8 cellular contexts compared by ENCODE assay signal in the genomic region with DNA sequence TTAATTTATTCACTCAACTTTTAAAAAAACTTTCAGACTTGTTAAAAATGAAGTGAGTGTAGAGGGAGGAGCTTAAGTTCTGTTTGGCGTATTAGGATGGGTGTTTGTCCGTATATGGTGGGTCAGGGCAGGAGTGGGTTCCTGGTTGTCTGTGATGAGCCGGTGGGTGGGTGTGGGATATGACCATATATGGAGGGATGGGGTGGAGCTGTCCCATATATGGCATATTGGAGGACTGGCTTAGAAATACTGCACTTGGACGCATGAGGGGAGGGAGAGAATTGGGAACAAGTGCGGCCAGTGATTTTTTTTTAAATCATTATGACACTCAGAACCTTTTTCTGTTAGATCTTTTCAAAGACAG. TPM values are rescaled to one million over a fixed set of nuclear protein-coding genes. Genes with fewer than 3 reads are reported as not detected.
A peak's percentile ranks its signal among the peaks of the same experiment; 100 is the strongest.
DNase-seq lines count a peak whose midpoint lies in the region; ATAC-seq and FAIRE-seq lines count a peak whose summit lies in the region.

No MANE protein-coding gene starts in this region.

- no peak overlapping the region for H2BK15ac ChIP-seq in neuronal stem cell (ENCODE audit: low read length)

- peaks cover 24% of the 10 kb centered on the region for H3K36me3 Mint-ChIP-seq in activated naive CD4-positive, alpha-beta T cell treated with anti-CD3 and anti-CD28 coated beads for 36 hours (ENCODE audit: low read depth)

- H2AFZ ChIP-seq in neuronal stem cell (ENCODE audit: low read length): peak overlapping the region; percentile 73

- peak; percentile 63 for FAIRE-seq in frontal cortex (lab: Jason Lieb, UNC)

- no peak overlapping the region for H3K18ac ChIP-seq in neuronal stem cell (ENCODE audit: low read length)

- no peak overlapping the region for H2AK5ac ChIP-seq in neuronal stem cell (ENCODE audit: low read depth, low read length)

- no peak overlapping the region for H4K91ac ChIP-seq in neuronal stem cell (ENCODE audit: low read depth, low read length, poor library complexity)

- no peak overlapping the region for H3K23ac ChIP-seq in neuronal stem cell (ENCODE audit: low read depth, low read length, poor library complexity)

- no peak overlapping the region for H2BK120ac ChIP-seq in neuronal stem cell (ENCODE audit: low read depth, low read length)

- H3K4me3 Mint-ChIP-seq in activated naive CD4-positive, alpha-beta T cell treated with anti-CD3 and anti-CD28 coated beads for 36 hours: peak overlapping the region; percentile 92

- no CpG with 5 or more reads among the region's 5 CpGs for WGBS in neuronal stem cell (ENCODE audit: extremely low coverage in 2 of 2, insufficient read length in 2 of 2, insufficient replicate concordance in 1 of 2), 2 donors

- peak overlapping the region; percentile 69 for H3K4me2 ChIP-seq in neuronal stem cell (ENCODE audit: insufficient read depth, low read length, poor library complexity, severe bottlenecking)

- no peak overlapping the region for H2BK12ac ChIP-seq in neuronal stem cell (ENCODE audit: low read length)

- H3K9me3 ChIP-seq in SJCRH30 (replicated peaks): peaks cover 14% of the 10 kb centered on the region
- peaks cover 0 to 22% of the 10 kb centered on the region in 2 donors for H3K9me3 ChIP-seq in neuronal stem cell (replicated peaks in 1 of 2; ENCODE audit: control insufficient read depth in 2 of 2, insufficient read depth in 1 of 2, low read depth in 1 of 2, low read length in 2 of 2)

- no peaks in the 10 kb centered on the region for H3K27me3 ChIP-seq in SJCRH30
- H3K27me3 ChIP-seq in neuronal stem cell (ENCODE audit: control insufficient read depth in 3 of 3, insufficient read depth in 3 of 3, low read depth in 1 of 3, low read length in 3 of 3): no peaks in the 10 kb centered on the region

- peak; percentile 72 for ATAC-seq in GM21529 (IDR thresholded peaks at IDR 0.05; ENCODE audit: unreplicated experiment)

- H3K4ac ChIP-seq in neuronal stem cell (ENCODE audit: low read length): no peak overlapping the region

- no peaks in the 10 kb centered on the region for H3K79me1 ChIP-seq in neuronal stem cell (ENCODE audit: low read depth, low read length)

- H3K9me3 Mint-ChIP-seq in activated naive CD4-positive, alpha-beta T cell treated with anti-CD3 and anti-CD28 coated beads for 36 hours: peaks cover 15% of the 10 kb centered on the region

- no peak overlapping the region for H2BK5ac ChIP-seq in neuronal stem cell (ENCODE audit: low read length)

- H3K27ac ChIP-seq in SJCRH30: peak overlapping the region; percentile 51
- no peak overlapping the region for H3K27ac ChIP-seq in neuronal stem cell (replicated peaks; ENCODE audit: low read length)
- H3K27ac ChIP-seq in substantia nigra (ENCODE audit: low read depth, low read length, poor library complexity, severe bottlenecking): peak overlapping the region; percentile 86

- H4K8ac ChIP-seq in neuronal stem cell (ENCODE audit: low read depth, low read length): no peak overlapping the region

- H3K4me1 ChIP-seq in SJCRH30 (peaks cover 4% of the 10 kb centered on the region; the same call in 1 of the 2 replicates), neuronal stem cell (ENCODE audit: control insufficient read depth in 2 of 2, insufficient read depth in 1 of 2, low read depth in 1 of 2, low read length in 2 of 2) (peaks cover 3 to 8% of the 10 kb centered on the region in 2 donors)

- no peak overlapping the region for H3K14ac ChIP-seq in neuronal stem cell (ENCODE audit: low read length)

- peak overlapping the region; percentile 95 for H3K27ac Mint-ChIP-seq in activated naive CD4-positive, alpha-beta T cell treated with anti-CD3 and anti-CD28 coated beads for 36 hours

- H3K4me1 Mint-ChIP-seq in activated naive CD4-positive, alpha-beta T cell treated with anti-CD3 and anti-CD28 coated beads for 36 hours (ENCODE audit: low read depth): peaks cover 52% of the 10 kb centered on the region

- no peak overlapping the region for H3K9ac ChIP-seq in neuronal stem cell (ENCODE audit: low read depth, low read length, poor library complexity)

- H3K4me3 ChIP-seq in SJCRH30: peak overlapping the region; percentile 72
- peak overlapping the region; percentile 77 to 85 for H3K4me3 ChIP-seq in neuronal stem cell (ENCODE audit: low read length in 2 of 2)

- no peaks in the 10 kb centered on the region; the same call in 1 of the 2 replicates for H3K36me3 ChIP-seq in SJCRH30
- peaks cover 0 to 47% of the 10 kb centered on the region in 2 donors for H3K36me3 ChIP-seq in neuronal stem cell (replicated peaks in 1 of 2; ENCODE audit: control insufficient read depth in 2 of 2, insufficient read depth in 2 of 2, low read length in 2 of 2)

- CTCF ChIA-PET in activated naive CD4-positive, alpha-beta T cell treated with anti-CD3 and anti-CD28 coated beads for 36 hours (lab: Charles Lee): interaction anchor here (1.0 kb wide), 1 partner anchor 12 kb away, joined by 3 read pairs; no protein-coding TSS in a partner anchor

- H3K27me3 Mint-ChIP-seq in activated naive CD4-positive, alpha-beta T cell treated with anti-CD3 and anti-CD28 coated beads for 36 hours (ENCODE audit: low read depth): no peaks in the 10 kb centered on the region

- DNase-seq in DMS114 treated with DMSO at 0.1 percent for 48 hours (lab: John Stamatoyannopoulos, UW; ENCODE audit: unreplicated experiment) (peak; percentile 96), HuH-7.5 (ENCODE audit: low spot score) (peak; percentile 72), SJCRH30 (peak; percentile 93 to 94), frontal cortex (ENCODE audit: low spot score in 2 of 2) (peak; percentile 74 to 77), neuronal stem cell (ENCODE audit: low spot score) (peak; percentile 30), substantia nigra (lab: John Stamatoyannopoulos, UW) (peak in 48 of 49 donors; percentile 7 to 96 (median 66))
- DNase-seq in activated naive CD4-positive, alpha-beta T cell treated with anti-CD3 and anti-CD28 coated beads for 36 hours: peak; percentile 90

- intact Hi-C loops in activated naive CD4-positive, alpha-beta T cell treated with anti-CD3 and anti-CD28 coated beads for 36 hours (cut with micrococcal nuclease): loop anchor here (1.0 to 10.0 kb wide), 11 partner anchors 26 to 1005 kb away; partner anchors contain the start of genes C2orf68, IMMT, PTCD3 and ST3GAL5

RNA-seq across cellular contexts. Expression of gene KDM3A, which starts 1.5 kb away (rescaled TPM):
- 34.8 and 38.7 TPM in 2 replicates for total RNA-seq in SJCRH30 (2014; rRNA removed; shearing (Covaris generic))
- total RNA-seq in activated naive CD4-positive, alpha-beta T cell treated with anti-CD3 and anti-CD28 coated beads for 36 hours: 10 to 100 TPM; 47.3 to 49.9 TPM
- total RNA-seq in frontal cortex: 19.6 TPM
- polyA plus RNA-seq in neuronal stem cell (2013, experiment 1 of 2): 17.2 TPM
- polyA plus RNA-seq in neuronal stem cell (2013, experiment 2 of 2): 17.9 TPM

Comparison
In these comparisons a context has a peak if more than half of its experiments do, and no peak if none do; other contexts are left out.
1. DNase-seq: peak in every context shown above with its lines; median percentile 96 in DMS114 treated with DMSO at 0.1 percent for 48 hours; 94 in SJCRH30; 90 in activated naive CD4-positive, alpha-beta T cell treated with anti-CD3 and anti-CD28 coated beads for 36 hours; 76 in frontal cortex; 72 in HuH-7.5; 66 in substantia nigra; 30 in neuronal stem cell.